In genomic region chr2:128551435-128551834, GRCh38 we compare ENCODE assay signal across 15 cellular contexts.
DNase-seq lines count a peak whose midpoint lies in the region; ATAC-seq and TF ChIP-seq lines count a peak whose summit lies in the region.
"Had no signal": no experiment of that assay in that cellular context is flagged by ENCODE, and none has a peak within 500 bp of the region (broad histone marks: within the 10 kb centered on the region; RNA-seq: fewer than 3 reads in every experiment).

No MANE protein-coding gene starts in this region.

- H3K79me2 ChIP-seq in PC-3 (ENCODE audit: low read length): no peaks in the 10 kb centered on the region

- peaks cover 4% of the 10 kb centered on the region for H3K9me3 Mint-ChIP-seq in chondrocyte (ENCODE audit: low read depth)
- H3K9me3 Mint-ChIP-seq: CD8-positive, alpha-beta T cell had no signal

- no peaks in the 10 kb centered on the region for H3K9me1 ChIP-seq in IMR-90 (ENCODE audit: insufficient read depth, low read length)

- H3K9me2 ChIP-seq in PC-3 (replicated peaks; ENCODE audit: low read length): no peaks in the 10 kb centered on the region

- H3K18ac ChIP-seq in IMR-90 (ENCODE audit: low read depth, low read length) (no peak overlapping the region), mesenchymal stem cell (ENCODE audit: low read depth in 1 of 2, low read length in 2 of 2) (no peak overlapping the region)

- POLR2A ChIA-PET in IMR-90 (lab: Charles Lee; ENCODE audit: unreplicated experiment): no interaction called here
- POLR2A ChIA-PET in PC-3 (lab: Charles Lee; ENCODE audit: unreplicated experiment): no interaction called here

- H3K56ac ChIP-seq in IMR-90 (ENCODE audit: extremely low read depth, insufficient read depth, low read length): no peak overlapping the region

- H3K4me2 ChIP-seq in IMR-90 (ENCODE audit: low read depth, low read length): no peak overlapping the region
- no peak overlapping the region for H3K4me2 ChIP-seq in mesenchymal stem cell (ENCODE audit: low read length, poor library complexity, severe bottlenecking)
- no peak overlapping the region for H3K4me2 ChIP-seq in PC-3 (ENCODE audit: low read length)
- H3K4me2 ChIP-seq: A549 had no signal

- no peak overlapping the region for H3K4me3 ChIP-seq in IMR-90 (ENCODE audit: insufficient read depth, low read depth, low read length)
- no peak overlapping the region for H3K4me3 ChIP-seq in mesenchymal stem cell (ENCODE audit: insufficient read depth in 1 of 2, low read depth in 1 of 2, low read length in 2 of 2)
- H3K4me3 ChIP-seq in PC-3 (ENCODE audit: low read length): no peak overlapping the region
- H3K4me3 ChIP-seq: A549 had no signal

- H2BK120ac ChIP-seq in IMR-90 (ENCODE audit: low read depth, low read length) (no peak overlapping the region), mesenchymal stem cell (ENCODE audit: low read depth, low read length) (no peak overlapping the region)

- peaks cover 5% of the 10 kb centered on the region; the same call in 1 of the 2 replicates for H3K9me3 ChIP-seq in IMR-90 (ENCODE audit: control insufficient read depth, insufficient read depth, low read length)
- H3K9me3 ChIP-seq in mesenchymal stem cell (ENCODE audit: control insufficient read depth, low read length): peaks cover 8% of the 10 kb centered on the region
- H3K9me3 ChIP-seq in PC-3 (ENCODE audit: low read length): no peaks in the 10 kb centered on the region
- H3K9me3 ChIP-seq: A549, BE2C, Caco-2 had no signal

- WGBS in IMR-90 (ENCODE audit: extremely low coverage in 2 of 2, insufficient read length in 1 of 2), 2 experiments: 100% methylated on average over 2 of the region's 7 CpGs; no CpG with 5 or more reads in 1 of the 2 experiments
- over 99% methylated on average over 7 of the region's 7 CpGs for whole genome bisulfite sequencing in mesenchymal stem cell

- in situ Hi-C loops in IMR-90 (cut with MboI; ENCODE audit: low sequenced_read_pairs): no loop called here

- no peak overlapping the region for H4K91ac ChIP-seq in IMR-90 (ENCODE audit: insufficient read depth, low read depth, low read length)
- H4K91ac ChIP-seq in mesenchymal stem cell (ENCODE audit: low read length): no peak overlapping the region

- no peak for TF ChIP-seq POLR2A in IMR-90 (IDR thresholded peaks at IDR 0.05; ENCODE audit: low read depth, low read length)

- H2BK20ac ChIP-seq in IMR-90 (ENCODE audit: low read depth, low read length): no peak overlapping the region

- BruUV-seq in IMR-90 (replicated peaks; lab: Mats Ljungman, UMichigan) (no TSS peak), PC-3 (replicated peaks; lab: Mats Ljungman, UMichigan) (no TSS peak)

- no peaks in the 10 kb centered on the region; the same call in 1 of the 2 replicates for H3K36me3 ChIP-seq in IMR-90 (ENCODE audit: control insufficient read depth, insufficient read depth, low read length)
- H3K36me3 ChIP-seq in mesenchymal stem cell (ENCODE audit: control insufficient read depth in 1 of 2, insufficient read depth in 2 of 2, low read depth in 1 of 2, low read length in 2 of 2): no peaks in the 10 kb centered on the region
- no peaks in the 10 kb centered on the region for H3K36me3 ChIP-seq in PC-3 (ENCODE audit: low read depth, low read length)
- H3K36me3 ChIP-seq: BE2C had no signal

- no peaks in the 10 kb centered on the region for H3K27me3 ChIP-seq in IMR-90 (ENCODE audit: control insufficient read depth, insufficient read depth, low read length)
- no peaks in the 10 kb centered on the region for H3K27me3 ChIP-seq in mesenchymal stem cell (ENCODE audit: control insufficient read depth in 1 of 2, insufficient read depth in 1 of 2, low read length in 2 of 2)
- H3K27me3 ChIP-seq in PC-3 (ENCODE audit: low read length): peaks cover 36% of the 10 kb centered on the region
- H3K27me3 ChIP-seq: BE2C had no signal

- peaks cover 3% of the 10 kb centered on the region for H3K27me3 Mint-ChIP-seq in chondrocyte (ENCODE audit: low read depth)

- no peak overlapping the region for H3K4me3 Mint-ChIP-seq in chondrocyte (ENCODE audit: unreplicated experiment)
- H3K4me3 Mint-ChIP-seq: CD14-positive monocyte; CD8-positive, alpha-beta T cell had no signal

- dilution Hi-C loops in IMR-90 (cut with HindIII; ENCODE audit: low sequenced_read_pairs, unreplicated experiment): no loop called here

- H4K8ac ChIP-seq in IMR-90 (ENCODE audit: low read depth in 2 of 2, low read length in 2 of 2): no peak overlapping the region
- peak overlapping the region; percentile 38 for H4K8ac ChIP-seq in mesenchymal stem cell (ENCODE audit: low read length)

- 0 out of 2 replicates have a peak overlapping the region, but pooled peaks have one; percentile 15 for H2AK5ac ChIP-seq in IMR-90 (ENCODE audit: low read depth, low read length)
- H2AK5ac ChIP-seq in mesenchymal stem cell (ENCODE audit: low read length, severe bottlenecking): no peak overlapping the region

- H3K14ac ChIP-seq in IMR-90 (replicated peaks; ENCODE audit: low read depth, low read length) (no peak overlapping the region), mesenchymal stem cell (ENCODE audit: low read length in 2 of 2) (no peak overlapping the region)

- no peak overlapping the region for H3K27ac Mint-ChIP-seq in chondrocyte (ENCODE audit: unreplicated experiment)
- H3K27ac Mint-ChIP-seq: CD8-positive, alpha-beta T cell had no signal

- no peak for DNase-seq in IMR-90
- DNase-seq in chondrocyte (ENCODE audit: low spot score): peak; percentile 59
- DNase-seq in mesenchymal stem cell: no peak
- peak; percentile 51 for DNase-seq in posterior vena cava (ENCODE audit: low spot score)
- DNase-seq in HT-29 (ENCODE audit: low spot score): no peak
- no peak for DNase-seq in PC-3
- DNase-seq: BE2C, Caco-2, DMS53, GF-D8 had no signal

- H3K79me1 ChIP-seq in IMR-90 (ENCODE audit: low read depth in 1 of 2, low read length in 2 of 2): no peaks in the 10 kb centered on the region
- no peaks in the 10 kb centered on the region for H3K79me1 ChIP-seq in mesenchymal stem cell (replicated peaks; ENCODE audit: low read length, poor library complexity, severe bottlenecking)

- H3K4me1 Mint-ChIP-seq in chondrocyte (ENCODE audit: low read depth): peaks cover 7% of the 10 kb centered on the region

- H2BK12ac ChIP-seq in mesenchymal stem cell (ENCODE audit: low read length in 2 of 2): no peak overlapping the region

- H3K9ac ChIP-seq in IMR-90 (ENCODE audit: low read depth, low read length): no peak overlapping the region
- H3K9ac ChIP-seq in mesenchymal stem cell (ENCODE audit: low read length): no peak overlapping the region
- H3K9ac ChIP-seq in PC-3 (ENCODE audit: low read length): no peak overlapping the region

- no peak overlapping the region for H3K4ac ChIP-seq in IMR-90 (ENCODE audit: low read depth, low read length)
- H3K4ac ChIP-seq in mesenchymal stem cell (ENCODE audit: low read depth in 1 of 2, low read length in 2 of 2): no peak overlapping the region

- H3F3A ChIP-seq in PC-3 (ENCODE audit: low read length, unreplicated experiment): no peaks in the 10 kb centered on the region

- H2AFZ ChIP-seq in IMR-90 (replicated peaks; ENCODE audit: low read length, poor library complexity) (no peak overlapping the region), mesenchymal stem cell (ENCODE audit: low read depth, low read length) (no peak overlapping the region), PC-3 (ENCODE audit: low read length) (no peak overlapping the region)

- H3K4me1 ChIP-seq in IMR-90 (ENCODE audit: control insufficient read depth, insufficient read depth, low read length): peaks cover 6% of the 10 kb centered on the region; the same call in 1 of the 2 replicates
- peaks cover 26% of the 10 kb centered on the region for H3K4me1 ChIP-seq in mesenchymal stem cell (ENCODE audit: control insufficient read depth, insufficient read depth, low read depth, low read length)
- H3K4me1 ChIP-seq in PC-3 (ENCODE audit: insufficient read depth, low read length): no peaks in the 10 kb centered on the region
- H3K4me1 ChIP-seq: A549, BE2C, Caco-2 had no signal

- TF ChIP-seq CTCF in IMR-90 (conservative IDR thresholded peaks at IDR 0.05; ENCODE audit: low read depth, low read length) (no peak), chondrocyte (IDR thresholded peaks at IDR 0.05) (no peak), PC-3 (conservative IDR thresholded peaks at IDR 0.05; ENCODE audit: low read depth, low read length) (no peak)

- TF ChIP-seq RAD21 in IMR-90 (IDR thresholded peaks at IDR 0.05; ENCODE audit: low read length): no peak

- no peak overlapping the region for H3K23ac ChIP-seq in IMR-90 (ENCODE audit: low read depth, low read length)
- H3K23ac ChIP-seq in mesenchymal stem cell (ENCODE audit: low read length in 2 of 2): no peak overlapping the region

- H3K27ac ChIP-seq in IMR-90 (ENCODE audit: insufficient read depth, low read length) (no peak overlapping the region), mesenchymal stem cell (ENCODE audit: low read length, poor library complexity, severe bottlenecking) (no peak overlapping the region), PC-3 (ENCODE audit: low read length) (no peak overlapping the region)
- H3K27ac ChIP-seq: A549 had no signal

- H4K20me1 ChIP-seq in IMR-90 (ENCODE audit: insufficient read depth, low read length) (no peaks in the 10 kb centered on the region), PC-3 (ENCODE audit: low read length) (no peaks in the 10 kb centered on the region)

- ATAC-seq in IMR-90 (ENCODE audit: low read depth) (no peak), PC-3 (no peak), HG03045 (IDR thresholded peaks at IDR 0.05; ENCODE audit: unreplicated experiment) (no peak)
- ATAC-seq: A549; CD8-positive, alpha-beta T cell; HCT116 had no signal

- no peak overlapping the region for H2BK15ac ChIP-seq in IMR-90 (ENCODE audit: low read depth, low read length)
- H2BK15ac ChIP-seq in mesenchymal stem cell (ENCODE audit: low read depth, poor library complexity, severe bottlenecking): peak overlapping the region; percentile 17

- H2BK5ac ChIP-seq in IMR-90 (ENCODE audit: low read depth, low read length, poor library complexity, severe bottlenecking) (no peak overlapping the region), mesenchymal stem cell (ENCODE audit: low read depth, low read length, poor library complexity, severe bottlenecking) (no peak overlapping the region)

- H4K5ac ChIP-seq in IMR-90 (ENCODE audit: low read depth, low read length): no peak overlapping the region

- peak overlapping the region; percentile 51 for H2AK9ac ChIP-seq in IMR-90 (replicated peaks; ENCODE audit: low read depth, low read length, poor library complexity)

- intact Hi-C loops in IMR-90 (cut with micrococcal nuclease): no loop called here
- intact Hi-C loops in posterior vena cava (cut with DNase I): no loop called here
- intact Hi-C loops in PC-3 (cut with micrococcal nuclease): no loop called here

- CTCF ChIA-PET in IMR-90 (lab: Yijun Ruan, JAX): no interaction called here
- CTCF ChIA-PET in PC-3 (lab: Charles Lee): no interaction called here

- H3K36me3 Mint-ChIP-seq in chondrocyte (ENCODE audit: low read depth): peaks cover 3% of the 10 kb centered on the region
- H3K36me3 Mint-ChIP-seq: CD14-positive monocyte; CD8-positive, alpha-beta T cell had no signal

TF ChIP-seq in IMR-90, 13 proteins besides CTCF, POLR2A, EP300 and RAD21 (continues in another document):
- TF ChIP-seq MAFK (IDR thresholded peaks at IDR 0.05; ENCODE audit: low read depth, low read length) (no peak), MXI1 (IDR thresholded peaks at IDR 0.05; ENCODE audit: borderline replicate concordance, low read depth, low read length) (no peak)

Comparison
In these comparisons a context has a peak if more than half of its experiments do, and no peak if none do; other contexts are left out.
1. DNase-seq: peak in chondrocyte (single experiment) and posterior vena cava (single experiment); none in IMR-90 (single experiment), mesenchymal stem cell (single experiment), HT-29 (single experiment) and PC-3 (single experiment).